Comparison of ENCODE assay signal across 25 cellular contexts in genomic region chrX:21047034-21047455, GRCh38.
DNase-seq lines count a peak whose midpoint lies in the region; ATAC-seq and TF ChIP-seq lines count a peak whose summit lies in the region.
"Had no signal": no experiment of that assay in that cellular context is flagged by ENCODE, and none has a peak within 500 bp of the region (broad histone marks: within the 10 kb centered on the region; RNA-seq: fewer than 3 reads in every experiment).

No MANE protein-coding gene starts in this region.

- H3K4me3 ChIP-seq in HUES48 (ENCODE audit: low read depth, low read length) (peak overlapping the region; percentile 24; the same call in 1 of the 2 replicates), endodermal cell (ENCODE audit: low read length) (peak overlapping the region; percentile 35), iPS-18a (ENCODE audit: low read length) (peak overlapping the region; percentile 12)
- H3K4me3 ChIP-seq: K562, PC-9, SJCRH30 had no signal

- peak overlapping the region; percentile 67 for H3K27ac ChIP-seq in HUES48 (ENCODE audit: low read depth, low read length)
- no peak overlapping the region for H3K27ac ChIP-seq in endodermal cell (ENCODE audit: low read depth, low read length)
- no peak overlapping the region for H3K27ac ChIP-seq in iPS-18a (ENCODE audit: low read length)
- H3K27ac ChIP-seq: 22Rv1, PC-9, SJCRH30 had no signal

- no peak for TF ChIP-seq CTCF in endodermal cell (conservative IDR thresholded peaks at IDR 0.05)

- ATAC-seq in GM19455 (IDR thresholded peaks at IDR 0.05; ENCODE audit: unreplicated experiment): no peak
- no peak for ATAC-seq in activated CD8-positive, alpha-beta T cell treated with anti-CD3 and anti-CD28 coated beads, Interleukin-2, amount 10 ng/mL, durations not matched to agents 7 days and 5 days
- ATAC-seq: K562, Right ventricle myocardium inferior, SK-N-SH treated with all-trans-retinoic acid at 6 μM for 48 hours had no signal

- peaks cover 32% of the 10 kb centered on the region for H3K4me1 Mint-ChIP-seq in endodermal cell
- no peaks in the 10 kb centered on the region for H3K4me1 Mint-ChIP-seq in activated CD8-positive, alpha-beta T cell treated with anti-CD3 and anti-CD28 coated beads, Interleukin-2, amount 10 ng/mL, durations not matched to agents 7 days and 5 days (ENCODE audit: low read depth)
- H3K4me1 Mint-ChIP-seq: CD14-positive monocyte; CD8-positive, alpha-beta memory T cell had no signal

- H3K9me3 Mint-ChIP-seq in endodermal cell: peaks cover 3% of the 10 kb centered on the region
- no peaks in the 10 kb centered on the region for H3K9me3 Mint-ChIP-seq in activated CD8-positive, alpha-beta T cell treated with anti-CD3 and anti-CD28 coated beads, Interleukin-2, amount 10 ng/mL, durations not matched to agents 7 days and 5 days (ENCODE audit: insufficient read depth)

- H3K9me3 ChIP-seq in HUES48 (ENCODE audit: control insufficient read depth, insufficient read depth, low read length): no peaks in the 10 kb centered on the region
- no peaks in the 10 kb centered on the region for H3K9me3 ChIP-seq in endodermal cell (ENCODE audit: control insufficient read depth, low read length)
- H3K9me3 ChIP-seq in iPS-18a (ENCODE audit: control insufficient read depth, low read depth, low read length): peaks cover 15% of the 10 kb centered on the region
- H3K9me3 ChIP-seq: BE2C, SJCRH30 had no signal

- WGBS in endodermal cell (ENCODE audit: insufficient coverage in 1 of 2, insufficient read length in 1 of 2), 2 experiments: 10% methylated on average over 1 of the region's 2 CpGs; no CpG with 5 or more reads in 1 of the 2 experiments

- H3K4me1 ChIP-seq in HUES48 (ENCODE audit: control insufficient read depth, insufficient read depth, low read length) (peaks cover 36% of the 10 kb centered on the region), endodermal cell (ENCODE audit: control insufficient read depth, insufficient read depth, low read length) (no peaks in the 10 kb centered on the region), iPS-18a (ENCODE audit: control insufficient read depth, low read depth, low read length) (peaks cover 19% of the 10 kb centered on the region)
- H3K4me1 ChIP-seq: BE2C, SJCRH30 had no signal

- POLR2A ChIA-PET in activated CD8-positive, alpha-beta T cell treated with anti-CD3 and anti-CD28 coated beads, Interleukin-2, amount 10 ng/mL, durations not matched to agents 7 days and 5 days (lab: Charles Lee): no interaction called here

- no peaks in the 10 kb centered on the region for H3K27me3 Mint-ChIP-seq in endodermal cell (ENCODE audit: insufficient read depth)
- H3K27me3 Mint-ChIP-seq in activated CD8-positive, alpha-beta T cell treated with anti-CD3 and anti-CD28 coated beads, Interleukin-2, amount 10 ng/mL, durations not matched to agents 7 days and 5 days (ENCODE audit: low read depth): no peaks in the 10 kb centered on the region

- CTCF ChIA-PET in activated CD8-positive, alpha-beta T cell treated with anti-CD3 and anti-CD28 coated beads, Interleukin-2, amount 10 ng/mL, durations not matched to agents 7 days and 5 days (lab: Charles Lee): no interaction called here

- H3K36me3 Mint-ChIP-seq in endodermal cell (ENCODE audit: low read depth): no peaks in the 10 kb centered on the region
- H3K36me3 Mint-ChIP-seq in activated CD8-positive, alpha-beta T cell treated with anti-CD3 and anti-CD28 coated beads, Interleukin-2, amount 10 ng/mL, durations not matched to agents 7 days and 5 days (ENCODE audit: low read depth): no peaks in the 10 kb centered on the region
- H3K36me3 Mint-ChIP-seq: CD14-positive monocyte; CD8-positive, alpha-beta memory T cell had no signal

- H3K27ac Mint-ChIP-seq in endodermal cell: peak overlapping the region; percentile 80
- no peak overlapping the region for H3K27ac Mint-ChIP-seq in activated CD8-positive, alpha-beta T cell treated with anti-CD3 and anti-CD28 coated beads, Interleukin-2, amount 10 ng/mL, durations not matched to agents 7 days and 5 days
- H3K27ac Mint-ChIP-seq: CD14-positive monocyte; CD8-positive, alpha-beta memory T cell had no signal

- no peaks in the 10 kb centered on the region for H3K27me3 ChIP-seq in HUES48 (ENCODE audit: control insufficient read depth, insufficient read depth, low read length)
- no peaks in the 10 kb centered on the region for H3K27me3 ChIP-seq in endodermal cell (ENCODE audit: control insufficient read depth, insufficient read depth, low read length, poor library complexity, severe bottlenecking)
- H3K27me3 ChIP-seq in iPS-18a (ENCODE audit: control insufficient read depth, insufficient read depth, low read length): no peaks in the 10 kb centered on the region
- H3K27me3 ChIP-seq: BE2C, SJCRH30 had no signal

- peak overlapping the region; percentile 29 for H3K4me3 Mint-ChIP-seq in endodermal cell
- H3K4me3 Mint-ChIP-seq in activated CD8-positive, alpha-beta T cell treated with anti-CD3 and anti-CD28 coated beads, Interleukin-2, amount 10 ng/mL, durations not matched to agents 7 days and 5 days: no peak overlapping the region
- H3K4me3 Mint-ChIP-seq: CD14-positive monocyte; CD8-positive, alpha-beta memory T cell had no signal

- H3K9ac ChIP-seq in HUES48 (ENCODE audit: low read depth, low read length): no peak overlapping the region
- no peak overlapping the region for H3K9ac ChIP-seq in endodermal cell (ENCODE audit: extremely low read depth, low read length, poor library complexity, severe bottlenecking)
- no peak overlapping the region for H3K9ac ChIP-seq in iPS-18a (ENCODE audit: low read length)

- H3K36me3 ChIP-seq in HUES48 (ENCODE audit: control insufficient read depth, insufficient read depth, low read length) (no peaks in the 10 kb centered on the region), endodermal cell (ENCODE audit: control insufficient read depth, insufficient read depth, low read length) (no peaks in the 10 kb centered on the region), iPS-18a (ENCODE audit: control insufficient read depth, low read depth, low read length) (no peaks in the 10 kb centered on the region)
- H3K36me3 ChIP-seq: BE2C, SJCRH30 had no signal

- DNase-seq in ELF-1 (ENCODE audit: low read depth, low spot score) (peak; percentile 57), endodermal cell (peak; percentile 65), hippocampal formation (lab: John Stamatoyannopoulos, UW) (no peak), HCEC 1CT (no peak)
- DNase-seq in activated CD8-positive, alpha-beta T cell treated with anti-CD3 and anti-CD28 coated beads, Interleukin-2, amount 10 ng/mL, durations not matched to agents 7 days and 5 days: no peak
- DNase-seq: BE2C; CD8-positive, alpha-beta memory T cell; DMS 273 treated with DMSO at 0.1 percent for 48 hours; DND-41; Kasumi-1; NCI-H1092 treated with DMSO at 0.1 percent for 48 hours; NCI-H1436 treated with DMSO at 0.1 percent for 48 hours; NCI-H187 treated with DMSO at 0.1 percent for 48 hours; NCI-H524 treated with DMSO at 0.1 percent for 48 hours; NCI-H774; PC-9; SJCRH30 had no signal

Comparison
In these comparisons a context has a peak if more than half of its experiments do, and no peak if none do; other contexts are left out.
1. DNase-seq: peak in ELF-1 (single experiment) and endodermal cell (single experiment); none in activated CD8-positive, alpha-beta T cell treated with anti-CD3 and anti-CD28 coated beads, Interleukin-2, amount 10 ng/mL, durations not matched to agents 7 days and 5 days (single experiment), hippocampal formation (0 of 2) and HCEC 1CT (single experiment).
2. Peak in every context shown above with its lines, with median percentiles within 50 percentile points of each other: H3K4me3 ChIP-seq.